12 cellular contexts compared by ENCODE assay signal in genomic region chr16:75138636-75139035, GRCh38. TPM values are rescaled to one million over a fixed set of nuclear protein-coding genes. Genes with fewer than 3 reads are reported as not detected.
DNase-seq lines count a peak whose midpoint lies in the region; ATAC-seq and TF ChIP-seq lines count a peak whose summit lies in the region.
"Had no signal": no experiment of that assay in that cellular context is flagged by ENCODE, and none has a peak within 500 bp of the region (broad histone marks: within the 10 kb centered on the region; RNA-seq: fewer than 3 reads in every experiment).

No MANE protein-coding gene starts in this region.

- peak overlapping the region in 4 of 10 donors; percentile 4 to 56 (median 28) for H3K4me3 Mint-ChIP-seq in naive thymus-derived CD4-positive, alpha-beta T cell
- H3K4me3 Mint-ChIP-seq in type B pancreatic cell: no peak overlapping the region
- H3K4me3 Mint-ChIP-seq: T-helper 17 cell had no signal

- no peaks in the 10 kb centered on the region for H3K9me3 Mint-ChIP-seq in naive thymus-derived CD4-positive, alpha-beta T cell
- H3K9me3 Mint-ChIP-seq in type B pancreatic cell: no peaks in the 10 kb centered on the region

- H3K36me3 ChIP-seq in naive thymus-derived CD4-positive, alpha-beta T cell (ENCODE audit: control insufficient read depth in 2 of 3, insufficient read depth in 3 of 3, low read length in 3 of 3): no peaks in the 10 kb centered on the region
- H3K36me3 ChIP-seq in prostate gland: no peaks in the 10 kb centered on the region
- H3K36me3 ChIP-seq: left ventricle myocardium inferior had no signal

- H3K36me3 Mint-ChIP-seq in naive thymus-derived CD4-positive, alpha-beta T cell: no peaks in the 10 kb centered on the region
- peaks cover 3% of the 10 kb centered on the region for H3K36me3 Mint-ChIP-seq in type B pancreatic cell

- no peaks in the 10 kb centered on the region for H3K9me3 ChIP-seq in naive thymus-derived CD4-positive, alpha-beta T cell (ENCODE audit: control insufficient read depth in 2 of 3, low read length in 3 of 3)
- no peaks in the 10 kb centered on the region for H3K9me3 ChIP-seq in prostate gland
- H3K9me3 ChIP-seq: left ventricle myocardium inferior had no signal

- H3K27ac ChIP-seq in naive thymus-derived CD4-positive, alpha-beta T cell (ENCODE audit: low read depth, low read length): no peak overlapping the region
- H3K27ac ChIP-seq in prostate gland: no peak overlapping the region
- H3K27ac ChIP-seq: hepatocyte, left ventricle myocardium inferior had no signal

- TF ChIP-seq POLR2A in prostate gland (IDR thresholded peaks at IDR 0.05): no peak

- DNase-seq in NCI-H146 (lab: John Stamatoyannopoulos, UW) (peak; percentile 74), astrocyte of the spinal cord (ENCODE audit: low read depth, low spot score) (peak; percentile 52), prostate gland (ENCODE audit: low spot score) (no peak), GM19238 (ENCODE audit: insufficient read length, low spot score) (no peak), type B pancreatic cell (ENCODE audit: extremely low spot score, unreplicated experiment) (no peak)
- DNase-seq in naive thymus-derived CD4-positive, alpha-beta T cell: no peak
- DNase-seq: caudate nucleus, left ventricle myocardium inferior, PC-3, T-helper 17 cell had no signal

- CTCF ChIA-PET in naive thymus-derived CD4-positive, alpha-beta T cell (lab: Charles Lee): no interaction called here

- peaks cover 0 to 3% of the 10 kb centered on the region in 2 donors for H3K27me3 ChIP-seq in naive thymus-derived CD4-positive, alpha-beta T cell (ENCODE audit: control insufficient read depth in 2 of 2, insufficient read depth in 2 of 2, low read length in 2 of 2)
- H3K27me3 ChIP-seq in prostate gland (replicated peaks; ENCODE audit: insufficient read depth): no peaks in the 10 kb centered on the region
- H3K27me3 ChIP-seq: hepatocyte had no signal

- H3K4me3 ChIP-seq in astrocyte of the spinal cord (ENCODE audit: low read depth, low read length) (no peak overlapping the region), prostate gland (no peak overlapping the region)
- H3K4me3 ChIP-seq in naive thymus-derived CD4-positive, alpha-beta T cell (ENCODE audit: low read length): no peak overlapping the region
- H3K4me3 ChIP-seq: hepatocyte, left ventricle myocardium inferior had no signal

- H3K27ac Mint-ChIP-seq in naive thymus-derived CD4-positive, alpha-beta T cell: no peak overlapping the region
- no peak overlapping the region for H3K27ac Mint-ChIP-seq in type B pancreatic cell
- H3K27ac Mint-ChIP-seq: T-helper 17 cell had no signal

- H3K4me1 ChIP-seq in naive thymus-derived CD4-positive, alpha-beta T cell (ENCODE audit: control insufficient read depth in 2 of 2, insufficient read depth in 2 of 2, low read length in 2 of 2): no peaks in the 10 kb centered on the region
- H3K4me1 ChIP-seq in prostate gland (replicated peaks): no peaks in the 10 kb centered on the region
- H3K4me1 ChIP-seq: left ventricle myocardium inferior had no signal

- WGBS in prostate gland: 67% methylated on average over 9 of the region's 9 CpGs

- intact Hi-C loops in naive thymus-derived CD4-positive, alpha-beta T cell (cut with micrococcal nuclease): no loop called here
- intact Hi-C loops in prostate gland (cut with DNase I): no loop called here

- H3K27me3 Mint-ChIP-seq in naive thymus-derived CD4-positive, alpha-beta T cell: peaks cover 0 to 8% (median 0%) of the 10 kb centered on the region in 5 donors
- no peaks in the 10 kb centered on the region for H3K27me3 Mint-ChIP-seq in type B pancreatic cell
- H3K27me3 Mint-ChIP-seq: T-helper 17 cell had no signal

- POLR2A ChIA-PET in naive thymus-derived CD4-positive, alpha-beta T cell (lab: Charles Lee): no interaction called here

- H3K4me1 Mint-ChIP-seq in naive thymus-derived CD4-positive, alpha-beta T cell: peaks cover 0 to 7% (median 7%) of the 10 kb centered on the region in 7 donors
- peaks cover 6% of the 10 kb centered on the region for H3K4me1 Mint-ChIP-seq in type B pancreatic cell (ENCODE audit: unreplicated experiment)

- ATAC-seq in naive thymus-derived CD4-positive, alpha-beta T cell: peak; percentile 47
- ATAC-seq: PC-3, T-helper 17 cell had no signal

- in situ Hi-C loops in astrocyte of the spinal cord (cut with HindIII; ENCODE audit: low sequenced_read_pairs): no loop called here

- TF ChIP-seq CTCF in GM12873 (IDR thresholded peaks at IDR 0.05; ENCODE audit: insufficient read depth, low read depth, low read length, missing control alignments) (peak; percentile 29), astrocyte of the spinal cord (IDR thresholded peaks at IDR 0.05; ENCODE audit: low read depth, low read length) (no peak), prostate gland (IDR thresholded peaks at IDR 0.05) (no peak), type B pancreatic cell (conservative IDR thresholded peaks at IDR 0.05) (no peak)

RNA-seq across cellular contexts. Expression of gene ZFP1, which starts 9.7 kb away (rescaled TPM):
- total RNA-seq in naive thymus-derived CD4-positive, alpha-beta T cell: 10 to 100 TPM in 3 of 5 experiments, 1 to 10 TPM in 2; 8.6 to 13.4 (median 10.1) TPM
- polyA plus RNA-seq in naive thymus-derived CD4-positive, alpha-beta T cell: 10 to 100 TPM; 20.5 to 22.5 TPM
- total RNA-seq in prostate gland: 10 to 100 TPM in 1 of 2 donors, 1 to 10 TPM in 1; 9.8 to 10.3 TPM
- 10.0 and 19.8 TPM in 2 replicates for total RNA-seq in type B pancreatic cell (ENCODE audit: low replicate concordance)

RNA-seq across cellular contexts. Expression of gene LDHD, which starts 22.1 kb away (rescaled TPM):
- 1 to 10 TPM in 1 of 5 experiments, under 1 TPM in 4; 0.31 to 2.7 (median 0.40) TPM for total RNA-seq in naive thymus-derived CD4-positive, alpha-beta T cell
- under 1 TPM in 1 of 2 donors, not detected in 1; 0.51 TPM for polyA plus RNA-seq in naive thymus-derived CD4-positive, alpha-beta T cell
- total RNA-seq in prostate gland (10 to 100 TPM; 26.6 to 55.3 TPM), type B pancreatic cell (ENCODE audit: low replicate concordance) (0.69 and 1.8 TPM in 2 replicates)

Comparison
In these comparisons a context has a peak if more than half of its experiments do, and no peak if none do; other contexts are left out.
1. DNase-seq: peak in NCI-H146 (single experiment) and astrocyte of the spinal cord (single experiment); none in naive thymus-derived CD4-positive, alpha-beta T cell (0 of 9), prostate gland (single experiment), GM19238 (single experiment) and type B pancreatic cell (single experiment).